ENCODE assay signal across 14 cellular contexts in the genomic region with DNA sequence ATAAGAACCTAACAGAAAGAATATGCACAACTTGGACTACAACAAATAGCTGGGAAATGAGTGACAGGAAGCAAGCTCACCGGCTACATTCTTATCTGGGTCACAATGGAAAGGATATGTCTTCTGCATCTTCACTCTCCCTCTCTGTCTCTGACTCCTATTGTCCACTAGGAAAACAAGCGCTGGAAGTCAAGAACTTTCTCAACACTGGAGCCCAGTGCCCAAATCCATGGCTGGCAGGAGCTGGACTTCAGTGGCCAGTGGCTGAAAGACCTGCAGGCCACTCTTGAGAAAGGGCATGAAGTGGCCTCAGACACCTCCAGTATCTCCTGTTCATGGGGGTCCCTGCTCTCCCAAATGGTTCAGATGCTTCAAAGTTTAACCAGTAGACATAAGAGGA.
DNase-seq lines count a peak whose midpoint lies in the region; ATAC-seq and TF ChIP-seq lines count a peak whose summit lies in the region.
"Had no signal": no experiment of that assay in that cellular context is flagged by ENCODE, and none has a peak within 500 bp of the region (broad histone marks: within the 10 kb centered on the region; RNA-seq: fewer than 3 reads in every experiment).

No MANE protein-coding gene starts in this region.

- H3K27ac ChIP-seq in heart left ventricle (peak overlapping the region in 11 of 12 donors; percentile 80 to 94 (median 87)), uterus (peak overlapping the region; percentile 82 to 87)
- H3K27ac ChIP-seq: colonic mucosa, WERI-Rb-1 had no signal

- no TSS peak for BruUV-seq in MCF 10A (replicated peaks; lab: Mats Ljungman, UMichigan)

- POLR2A ChIA-PET in MCF 10A (lab: Yijun Ruan, JAX): interaction anchor here (0.6 to 2.0 kb wide), 4 partner anchors 8 to 161 kb away, joined by 3 to 9 read pairs (median 4); no protein-coding TSS in a partner anchor

- no peak for ATAC-seq in heart left ventricle
- ATAC-seq in Right ventricle myocardium inferior: no peak

- no peak overlapping the region for H3K9ac ChIP-seq in mucosa of stomach (ENCODE audit: low read length)

- H3K36me3 ChIP-seq in heart left ventricle: no peaks in the 10 kb centered on the region
- no peaks in the 10 kb centered on the region for H3K36me3 ChIP-seq in mucosa of stomach (ENCODE audit: control insufficient read depth, insufficient read depth, low read length)
- no peaks in the 10 kb centered on the region for H3K36me3 ChIP-seq in uterus
- H3K36me3 ChIP-seq: colonic mucosa, WERI-Rb-1 had no signal

- H3K4me3 Mint-ChIP-seq in MCF 10A (ENCODE audit: unreplicated experiment): peak overlapping the region; percentile 55
- H3K4me3 Mint-ChIP-seq in CD14-positive monocyte: no peak overlapping the region
- H3K4me3 Mint-ChIP-seq: activated naive CD8-positive, alpha-beta T cell had no signal

- CTCF ChIA-PET in MCF 10A (lab: Yijun Ruan, JAX): interaction anchor here (0.6 to 1.0 kb wide), 4 partner anchors 10 to 24 kb away, joined by 3 to 4 read pairs (median 4); no protein-coding TSS in a partner anchor

- intact Hi-C loops in heart left ventricle (cut with DNase I) (loop anchor here in 1 of 10 donors (5.0 kb wide), 1 partner anchor 84 kb away; no protein-coding TSS in a partner anchor), Right ventricle myocardium inferior (cut with DNase I) (no loop called here), MCF 10A (cut with micrococcal nuclease) (no loop called here), uterus (cut with DNase I; ENCODE audit: low total_unique reads) (no loop called here), CD14-positive monocyte (cut with micrococcal nuclease) (no loop called here)

- TF ChIP-seq CTCF in heart left ventricle (IDR thresholded peaks at IDR 0.05) (no peak), MCF 10A (IDR thresholded peaks at IDR 0.05; ENCODE audit: unreplicated experiment) (no peak), uterus (IDR thresholded peaks at IDR 0.05) (no peak), CD14-positive monocyte (IDR thresholded peaks at IDR 0.05) (no peak)

- peaks cover 6% of the 10 kb centered on the region for H3K36me3 Mint-ChIP-seq in MCF 10A (ENCODE audit: insufficient read depth, unreplicated experiment)
- H3K36me3 Mint-ChIP-seq in CD14-positive monocyte: no peaks in the 10 kb centered on the region
- H3K36me3 Mint-ChIP-seq: activated naive CD8-positive, alpha-beta T cell had no signal

- 26 to 43% (median 39%) methylated on average over 2 of the region's 2 CpGs for WGBS in heart left ventricle, 4 donors

- H3K4me1 Mint-ChIP-seq in MCF 10A (ENCODE audit: insufficient read depth, unreplicated experiment) (peaks cover 48% of the 10 kb centered on the region), CD14-positive monocyte (no peaks in the 10 kb centered on the region)

- no peaks in the 10 kb centered on the region for H3K27me3 ChIP-seq in heart left ventricle
- no peaks in the 10 kb centered on the region for H3K27me3 ChIP-seq in mucosa of stomach (ENCODE audit: control insufficient read depth, insufficient read depth, low read length)
- H3K27me3 ChIP-seq in uterus: no peaks in the 10 kb centered on the region
- H3K27me3 ChIP-seq: colonic mucosa had no signal

- H3K27ac Mint-ChIP-seq in MCF 10A (ENCODE audit: low read depth, unreplicated experiment): peak overlapping the region; percentile 93
- no peak overlapping the region for H3K27ac Mint-ChIP-seq in CD14-positive monocyte
- H3K27ac Mint-ChIP-seq: activated naive CD8-positive, alpha-beta T cell had no signal

- H3K4me3 ChIP-seq in heart left ventricle: peak overlapping the region in 7 of 12 donors; percentile 3 to 30 (median 11)
- H3K4me3 ChIP-seq in mucosa of stomach (ENCODE audit: low read length): peak overlapping the region; percentile 6
- no peak overlapping the region for H3K4me3 ChIP-seq in uterus
- H3K4me3 ChIP-seq: colonic mucosa had no signal

- no peaks in the 10 kb centered on the region for H3K9me3 ChIP-seq in heart left ventricle
- no peaks in the 10 kb centered on the region for H3K9me3 ChIP-seq in mucosa of stomach (ENCODE audit: control insufficient read depth, low read length)
- H3K9me3 ChIP-seq in uterus: no peaks in the 10 kb centered on the region
- H3K9me3 ChIP-seq: colonic mucosa had no signal

- TF ChIP-seq POLR2A in heart left ventricle (IDR thresholded peaks at IDR 0.05) (no peak), uterus (IDR thresholded peaks at IDR 0.05) (no peak)

- H3K9me3 Mint-ChIP-seq in MCF 10A (ENCODE audit: unreplicated experiment): no peaks in the 10 kb centered on the region
- H3K9me3 Mint-ChIP-seq in CD14-positive monocyte: peaks cover 0 to 4% (median 0%) of the 10 kb centered on the region in 7 donors

- peaks cover 4 to 62% (median 38%) of the 10 kb centered on the region in 12 donors for H3K4me1 ChIP-seq in heart left ventricle
- H3K4me1 ChIP-seq in mucosa of stomach (ENCODE audit: control insufficient read depth, insufficient read depth, low read length): peaks cover 58% of the 10 kb centered on the region
- peaks cover 8 to 19% of the 10 kb centered on the region in 2 donors for H3K4me1 ChIP-seq in uterus

- no peaks in the 10 kb centered on the region for H3K27me3 Mint-ChIP-seq in MCF 10A (ENCODE audit: insufficient read depth, unreplicated experiment)
- peaks cover 3 to 7% (median 7%) of the 10 kb centered on the region in 3 donors for H3K27me3 Mint-ChIP-seq in CD14-positive monocyte (ENCODE audit: low read depth in 3 of 3)

- DNase-seq in heart left ventricle: no peak
- no peak for DNase-seq in Right ventricle myocardium inferior (ENCODE audit: missing footprints)
- DNase-seq in MCF 10A (ENCODE audit: unreplicated experiment): no peak
- DNase-seq in uterus: peak; percentile 8 to 11
- no peak for DNase-seq in nucleus accumbens (lab: John Stamatoyannopoulos, UW)
- no peak for DNase-seq in CD14-positive monocyte (ENCODE audit: low spot score)
- DNase-seq in NCI-H526 treated with DMSO at 0.1 percent for 48 hours (lab: John Stamatoyannopoulos, UW): no peak
- DNase-seq: colonic mucosa, NCI-H1930, NCI-H748 treated with DMSO at 0.1 percent for 48 hours, SIG-M5, WERI-Rb-1 had no signal

Comparison
In these comparisons a context has a peak if more than half of its experiments do, and no peak if none do; other contexts are left out.
1. DNase-seq: peak in uterus (2 of 2); none in heart left ventricle (0 of 5), Right ventricle myocardium inferior (single experiment), MCF 10A (single experiment), nucleus accumbens (0 of 56), CD14-positive monocyte (single experiment) and NCI-H526 treated with DMSO at 0.1 percent for 48 hours (single experiment).
2. H3K4me3 ChIP-seq: peak in heart left ventricle (7 of 12) and mucosa of stomach (single experiment); none in uterus (0 of 2).